ENCODE assay signal across 7 cellular contexts in genomic region chr16:29224675-29225074, GRCh38.
DNase-seq lines count a peak whose midpoint lies in the region; ATAC-seq, FAIRE-seq and TF ChIP-seq lines count a peak whose summit lies in the region.
"Not testable (repeated sequence)": the region's sequence is repeated elsewhere in the genome, so short reads cannot be mapped to it uniquely, and the experiment has no call there.

No MANE protein-coding gene starts in this region.

- peak overlapping the region; percentile 14 for H3K27ac Mint-ChIP-seq in CD4-positive, alpha-beta T cell
- peak overlapping the region in 5 of 6 donors; percentile 16 to 89 (median 65) for H3K27ac Mint-ChIP-seq in immature natural killer cell

- H3K4me3 ChIP-seq in endothelial cell of umbilical vein (replicated peaks in 1 of 3; ENCODE audit: insufficient read depth in 1 of 3, low read depth in 1 of 3, low read length in 3 of 3); HepG2 (replicated peaks in 1 of 3; ENCODE audit: insufficient read depth in 1 of 3, low read depth in 2 of 3, low read length in 3 of 3); upper lobe of right lung: not testable (repeated sequence)

- not testable (repeated sequence) for TF ChIP-seq POLR2A in endothelial cell of umbilical vein (IDR thresholded peaks at IDR 0.05; ENCODE audit: low read depth, low read length); HepG2 (IDR thresholded peaks at IDR 0.05; ENCODE audit: insufficient read depth in 1 of 2, low read depth in 2 of 2, low read length in 2 of 2)

- not testable (repeated sequence) for H3K36me3 Mint-ChIP-seq in CD4-positive, alpha-beta T cell (ENCODE audit: low read depth); immature natural killer cell

- not testable (repeated sequence) for TF ChIP-seq CTCF in CD4-positive, alpha-beta T cell (IDR thresholded peaks at IDR 0.05); endothelial cell of umbilical vein (IDR thresholded peaks at IDR 0.05; ENCODE audit: extremely low read depth in 1 of 2, insufficient read depth in 1 of 2, low read depth in 1 of 2, low read length in 2 of 2); HepG2 (CRISPR knock-in tag; IDR thresholded peaks at IDR 0.05); upper lobe of right lung (IDR thresholded peaks at IDR 0.05)

- dilution Hi-C loops in endothelial cell of umbilical vein (cut with MboI; ENCODE audit: extremely low pct_ligation_motif_present, low sequenced_read_pairs): not testable (repeated sequence)

- intact Hi-C loops in CD4-positive, alpha-beta T cell (cut with DNase I, micrococcal nuclease); endothelial cell of umbilical vein (cut with micrococcal nuclease); upper lobe of right lung (cut with DNase I): not testable (repeated sequence)
- intact Hi-C loops in HepG2 (cut with micrococcal nuclease; ENCODE audit: unreplicated experiment): loop anchor here (5.0 kb wide), 1 partner anchor 88 kb away; no protein-coding TSS in a partner anchor

- not testable (repeated sequence) for H3K27me3 ChIP-seq in CD4-positive, alpha-beta T cell (ENCODE audit: control insufficient read depth, insufficient read depth, low read length); endothelial cell of umbilical vein (ENCODE audit: control insufficient read depth in 2 of 2, insufficient read depth in 2 of 2, low read length in 2 of 2); HepG2 (ENCODE audit: control insufficient read depth in 1 of 2, insufficient read depth in 2 of 2, low read length in 2 of 2); upper lobe of right lung

- POLR2A ChIA-PET in CD4-positive, alpha-beta T cell (lab: Charles Lee); endothelial cell of umbilical vein (lab: Charles Lee); HepG2 (lab: Yijun Ruan, JAX): not testable (repeated sequence)

- in situ Hi-C loops in HepG2 (cut with HindIII; ENCODE audit: extremely low pct_ligation_motif_present, low pct_unique_long_range_greater_than_20kb): loop anchor here (25.0 kb wide), 1 partner anchor 112 kb away; no protein-coding TSS in a partner anchor

- H4K20me1 ChIP-seq in endothelial cell of umbilical vein (replicated peaks; ENCODE audit: control insufficient read depth, extremely low read depth, insufficient read depth, low read length); HepG2 (ENCODE audit: insufficient read depth, low read length): not testable (repeated sequence)

- H3K9ac ChIP-seq in endothelial cell of umbilical vein (replicated peaks; ENCODE audit: extremely low read depth, insufficient read depth, low read length); HepG2 (ENCODE audit: insufficient read depth, low read depth, low read length): not testable (repeated sequence)

- H3K36me3 ChIP-seq in endothelial cell of umbilical vein (ENCODE audit: control insufficient read depth in 2 of 2, extremely low read depth in 1 of 2, insufficient read depth in 2 of 2, low read length in 2 of 2); HepG2 (replicated peaks in 1 of 2; ENCODE audit: control insufficient read depth in 1 of 2, insufficient read depth in 2 of 2, low read length in 2 of 2); upper lobe of right lung: not testable (repeated sequence)

- not testable (repeated sequence) for TF ChIP-seq RAD21 in HepG2 (CRISPR knock-in tag; IDR thresholded peaks at IDR 0.05)

- not testable (repeated sequence) for H3K9me3 Mint-ChIP-seq in CD4-positive, alpha-beta T cell; immature natural killer cell

- not testable (repeated sequence) for H3K79me2 ChIP-seq in endothelial cell of umbilical vein (ENCODE audit: control insufficient read depth, insufficient read depth, low read length); HepG2 (ENCODE audit: insufficient read depth, low read length)

- H2AFZ ChIP-seq in endothelial cell of umbilical vein (ENCODE audit: low read depth, low read length); HepG2 (ENCODE audit: low read length): not testable (repeated sequence)

- not testable (repeated sequence) for DNase-seq in CD4-positive, alpha-beta T cell; immature natural killer cell; HepG2 (ENCODE audit: low spot score); upper lobe of right lung
- peak; percentile 0 for DNase-seq in activated CD8-positive, alpha-beta memory T cell treated with anti-CD3 and anti-CD28 coated beads, Interleukin-2, amount 50 U/mL, for 48 hours
- DNase-seq in endothelial cell of umbilical vein (ENCODE audit: low read depth, low spot score): peak; percentile 21
- DNase-seq in lung microvascular endothelial cell (ENCODE audit: low read depth in 2 of 2): peak; percentile 63 to 90

- H3K4me2 ChIP-seq in endothelial cell of umbilical vein (ENCODE audit: insufficient read depth, low read length); HepG2 (ENCODE audit: low read depth, low read length): not testable (repeated sequence)

- not testable (repeated sequence) for H3K27me3 Mint-ChIP-seq in CD4-positive, alpha-beta T cell
- peaks cover 6 to 21% (median 7%) of the 10 kb centered on the region in 3 donors for H3K27me3 Mint-ChIP-seq in immature natural killer cell (ENCODE audit: low read depth in 3 of 3)

- H3K27ac ChIP-seq in CD4-positive, alpha-beta T cell (ENCODE audit: low read depth, low read length); endothelial cell of umbilical vein (ENCODE audit: insufficient read depth, low read depth, low read length); HepG2 (ENCODE audit: extremely low read length, insufficient read depth, low read length); upper lobe of right lung: not testable (repeated sequence)

- not testable (repeated sequence) for H3K4me3 Mint-ChIP-seq in CD4-positive, alpha-beta T cell
- peak overlapping the region in 1 of 5 donors; percentile 14 for H3K4me3 Mint-ChIP-seq in immature natural killer cell

- BruUV-seq in endothelial cell of umbilical vein (replicated peaks; lab: Mats Ljungman, UMichigan); HepG2 (replicated peaks; lab: Mats Ljungman, UMichigan): not testable (repeated sequence)

- not testable (repeated sequence) for H3K9me3 ChIP-seq in CD4-positive, alpha-beta T cell (ENCODE audit: control insufficient read depth, low read length); endothelial cell of umbilical vein (replicated peaks; ENCODE audit: control insufficient read depth, insufficient read depth, low read length); HepG2 (ENCODE audit: low read length); upper lobe of right lung

- not testable (repeated sequence) for TF ChIP-seq EP300 in HepG2 (IDR thresholded peaks at IDR 0.05; ENCODE audit: low read depth in 2 of 2, low read length in 2 of 2); HepG2 (CRISPR knock-in tag; IDR thresholded peaks at IDR 0.05; ENCODE audit: borderline replicate concordance)

- not testable (repeated sequence) for H3K9me1 ChIP-seq in endothelial cell of umbilical vein (replicated peaks; ENCODE audit: control insufficient read depth, extremely low read depth, insufficient read depth, low read length)

- ATAC-seq in CD4-positive, alpha-beta T cell (ENCODE audit: poor library complexity); HepG2: not testable (repeated sequence)
- peak; percentile 50 for ATAC-seq in upper lobe of right lung

- FAIRE-seq in endothelial cell of umbilical vein (lab: Jason Lieb, UNC): not testable (repeated sequence)
- FAIRE-seq in HepG2 (lab: Jason Lieb, UNC): peak; percentile 71

- not testable (repeated sequence) for H3K4me1 ChIP-seq in endothelial cell of umbilical vein (ENCODE audit: control insufficient read depth, extremely low read depth, insufficient read depth, low read length); upper lobe of right lung
- H3K4me1 ChIP-seq in HepG2 (ENCODE audit: insufficient read depth, low read length): peaks cover 16% of the 10 kb centered on the region

- WGBS in HepG2 (ENCODE audit: low lambda C conversion rate): 42% methylated on average over 4 of the region's 4 CpGs

- CTCF ChIA-PET in CD4-positive, alpha-beta T cell (lab: Charles Lee); endothelial cell of umbilical vein (lab: Charles Lee); HepG2 (lab: Yijun Ruan, JAX; ENCODE audit: low intra/inter-chr PET ratio, low total read pairs): not testable (repeated sequence)

- H3K4me1 Mint-ChIP-seq in CD4-positive, alpha-beta T cell (ENCODE audit: low read depth): peaks cover 36% of the 10 kb centered on the region
- peaks cover 35 to 42% of the 10 kb centered on the region in 2 donors for H3K4me1 Mint-ChIP-seq in immature natural killer cell

TF ChIP-seq in HepG2, 621 proteins besides CTCF, POLR2A, EP300 and RAD21:
- peak; percentile 82 for TF ChIP-seq ZNF12 (CRISPR knock-in tag; IDR thresholded peaks at IDR 0.05)
